9 cellular contexts compared by ENCODE assay signal in genomic region chr12:54368016-54368708, GRCh38. TPM values are rescaled to one million over a fixed set of nuclear protein-coding genes. Genes with fewer than 3 reads are reported as not detected.
DNase-seq lines count a peak whose midpoint lies in the region; ATAC-seq and TF ChIP-seq lines count a peak whose summit lies in the region.
"Had no signal": no experiment of that assay in that cellular context is flagged by ENCODE, and none has a peak within 500 bp of the region (broad histone marks: within the 10 kb centered on the region; RNA-seq: fewer than 3 reads in every experiment).

No MANE protein-coding gene starts in this region.

- H3K27ac ChIP-seq in brain microvascular endothelial cell (no peak overlapping the region), gastrocnemius medialis (peak overlapping the region in 1 of 4 donors; percentile 45)

- no peaks in the 10 kb centered on the region for H3K9me3 ChIP-seq in gastrocnemius medialis

- H3K4me3 ChIP-seq in brain microvascular endothelial cell (ENCODE audit: low read depth, low read length) (peak overlapping the region; percentile 9), gastrocnemius medialis (peak overlapping the region; percentile 46 to 68 (median 48))

- ATAC-seq in GM18907 (IDR thresholded peaks at IDR 0.05; ENCODE audit: unreplicated experiment) (peak; percentile 19), HG03196 (IDR thresholded peaks at IDR 0.05; ENCODE audit: unreplicated experiment) (peak; percentile 9), gastrocnemius medialis (peak in 1 of 2 donors; percentile 3)

- no peaks in the 10 kb centered on the region for H3K27me3 ChIP-seq in brain microvascular endothelial cell (replicated peaks)
- H3K27me3 ChIP-seq in gastrocnemius medialis = no peaks in the 10 kb centered on the region

- in situ Hi-C loops in brain microvascular endothelial cell (cut with HindIII; ENCODE audit: low pct_ligation_motif_present, low sequenced_read_pairs) = no loop called here
- in situ Hi-C loops in gastrocnemius medialis (cut with MboI; ENCODE audit: low sequenced_read_pairs in 4 of 4) = loop anchor here (5.0 to 25.0 kb wide), 5 partner anchors 91 to 381 kb away; partner anchors contain the start of genes HOXC10 (in 2 of the 4), HOXC8 (in 2 of the 4) and HOXC9 (in 2 of the 4)

- TF ChIP-seq POLR2A in gastrocnemius medialis (IDR thresholded peaks at IDR 0.05) = no peak

- intact Hi-C loops in gastrocnemius medialis (cut with DNase I; ENCODE audit: low total_unique reads) = no loop called here

- peaks cover 29 to 30% of the 10 kb centered on the region in 2 donors for H3K4me1 ChIP-seq in gastrocnemius medialis

- no peak for TF ChIP-seq CTCF in brain microvascular endothelial cell (IDR thresholded peaks at IDR 0.05; ENCODE audit: low read depth, low read length, missing control alignments)
- no peak for TF ChIP-seq CTCF in gastrocnemius medialis (IDR thresholded peaks at IDR 0.05 in 4 of 5, conservative IDR thresholded peaks at IDR 0.05 in 1 of 5)

- DNase-seq in brain microvascular endothelial cell (no peak), gastrocnemius medialis (no peak), NOMO-1 treated with DMSO at 0.1 percent for 48 hours (lab: John Stamatoyannopoulos, UW; ENCODE audit: unreplicated experiment) (no peak), globus pallidus (ENCODE audit: low spot score) (no peak), cerebellum (ENCODE audit: low spot score) (no peak), germinal center (ENCODE audit: low spot score) (no peak)
- DNase-seq: NCI-H1436 treated with DMSO at 0.1 percent for 48 hours had no signal

- H3K36me3 ChIP-seq in brain microvascular endothelial cell (replicated peaks) (no peaks in the 10 kb centered on the region), gastrocnemius medialis (no peaks in the 10 kb centered on the region)

RNA-seq across cellular contexts. Expression of gene GPR84, which starts 3.9 kb away (rescaled TPM):
- total RNA-seq in gastrocnemius medialis (under 1 TPM in 2 of 4 donors, not detected in 2; 0.49 to 0.51 TPM), cerebellum (0.36 TPM)

RNA-seq across cellular contexts. Expression of gene ZNF385A, which starts 16.4 kb away (rescaled TPM):
- total RNA-seq in gastrocnemius medialis = 10 to 100 TPM in 3 of 4 donors, 1 to 10 TPM in 1; 3.3 to 21.0 (median 18.3) TPM
- 1.7 TPM for total RNA-seq in cerebellum

RNA-seq across cellular contexts. Expression of gene COPZ1, which starts 43.2 kb away (rescaled TPM):
- 100 to 1,000 TPM in 2 of 4 donors, 10 to 100 TPM in 2; 91.8 to 145 (median 107) TPM for total RNA-seq in gastrocnemius medialis
- 52.3 TPM for total RNA-seq in cerebellum

RNA-seq across cellular contexts. Expression of gene ITGA5, which starts 50.9 kb away (rescaled TPM):
- 10 to 100 TPM; 26.5 to 34.1 (median 30.9) TPM for total RNA-seq in gastrocnemius medialis
- 9.9 TPM for total RNA-seq in cerebellum
